Comparison of ENCODE assay signal across 18 cellular contexts in genomic region chr6:18179770-18180393, GRCh38. TPM values are rescaled to one million over a fixed set of nuclear protein-coding genes. Genes with fewer than 3 reads are reported as not detected.
A peak's percentile ranks its signal among the peaks of the same experiment; 100 is the strongest.
DNase-seq lines count a peak whose midpoint lies in the region; ATAC-seq and TF ChIP-seq lines count a peak whose summit lies in the region.
"Had no signal": no experiment of that assay in that cellular context is flagged by ENCODE, and none has a peak within 500 bp of the region (broad histone marks: within the 10 kb centered on the region; RNA-seq: fewer than 3 reads in every experiment).

No MANE protein-coding gene starts in this region.

- no peak overlapping the region for H3K4me3 Mint-ChIP-seq in nephron progenitor cell
- H3K4me3 Mint-ChIP-seq: activated naive CD4-positive, alpha-beta T cell treated with anti-CD3 and anti-CD28 coated beads, Interleukin-2, amount 10 ng/mL, durations not matched to agents 7 days and 5 days; CD8-positive, alpha-beta memory T cell; nephron had no signal

- TF ChIP-seq CTCF in OCI-LY3 (IDR thresholded peaks at IDR 0.05; ENCODE audit: low read depth, low read length): no peak
- no peak for TF ChIP-seq CTCF in nephron progenitor cell (IDR thresholded peaks at IDR 0.05)

- H3K79me2 ChIP-seq in OCI-LY3 (ENCODE audit: low read length): no peaks in the 10 kb centered on the region

- H4K20me1 ChIP-seq in OCI-LY3 (ENCODE audit: insufficient read depth, low read length): no peaks in the 10 kb centered on the region

- peak; percentile 77 for DNase-seq in CD1c-positive myeloid dendritic cell (ENCODE audit: extremely low spot score)
- DNase-seq in cardiac septum (ENCODE audit: low spot score): peak; percentile 78
- DNase-seq in nephron progenitor cell: no peak
- no peak for DNase-seq in islet precursor cell
- DNase-seq in NK-92 treated with Interleukin-12 subunit alpha and Interleukin-12 subunit beta, amount 100 ng/mL, for 24 hours (lab: John Stamatoyannopoulos, UW): no peak
- DNase-seq: activated CD4-positive, alpha-beta T cell treated with anti-CD3 and anti-CD28 coated beads, Interleukin-2, amount 50 U/mL, for 1 hour; activated naive CD4-positive, alpha-beta T cell treated with anti-CD3 and anti-CD28 coated beads, Interleukin-2, amount 10 ng/mL, durations not matched to agents 7 days and 5 days; activated T-cell treated with anti-CD3 and anti-CD28 coated beads for 4 hours; CD8-positive, alpha-beta memory T cell; DND-41; foreskin keratinocyte; HCEC 1CT; NCI-H1417 treated with DMSO at 0.1 percent for 48 hours; SHP77 treated with DMSO at 0.1 percent for 48 hours had no signal

- H3K36me3 ChIP-seq in OCI-LY3 (replicated peaks; ENCODE audit: low read depth, low read length): peaks cover 3% of the 10 kb centered on the region

- H2AFZ ChIP-seq in OCI-LY3 (ENCODE audit: low read depth, low read length): no peak overlapping the region

- peaks cover 18% of the 10 kb centered on the region for H3K4me1 ChIP-seq in OCI-LY3 (ENCODE audit: low read length)
- H3K4me1 ChIP-seq: foreskin keratinocyte had no signal

- H3K27ac ChIP-seq in OCI-LY3 (ENCODE audit: low read length): no peak overlapping the region; the same call in 1 of the 2 replicates
- H3K27ac ChIP-seq: foreskin keratinocyte had no signal

- H3K27me3 Mint-ChIP-seq in nephron progenitor cell (ENCODE audit: low read depth, poor library complexity): peaks cover 4% of the 10 kb centered on the region
- H3K27me3 Mint-ChIP-seq: activated naive CD4-positive, alpha-beta T cell treated with anti-CD3 and anti-CD28 coated beads, Interleukin-2, amount 10 ng/mL, durations not matched to agents 7 days and 5 days had no signal

- intact Hi-C loops in cardiac septum (cut with DNase I): no loop called here

- H3K27ac Mint-ChIP-seq in nephron progenitor cell: peak overlapping the region; percentile 26
- H3K27ac Mint-ChIP-seq: activated naive CD4-positive, alpha-beta T cell treated with anti-CD3 and anti-CD28 coated beads, Interleukin-2, amount 10 ng/mL, durations not matched to agents 7 days and 5 days; nephron had no signal

- H3K27me3 ChIP-seq in OCI-LY3 (ENCODE audit: low read depth, low read length): no peaks in the 10 kb centered on the region
- H3K27me3 ChIP-seq: foreskin keratinocyte had no signal

- H3K4me2 ChIP-seq in OCI-LY3 (ENCODE audit: low read length): peak overlapping the region; percentile 55

- H3K9me3 Mint-ChIP-seq in nephron progenitor cell: peaks cover 25% of the 10 kb centered on the region
- H3K9me3 Mint-ChIP-seq: activated naive CD4-positive, alpha-beta T cell treated with anti-CD3 and anti-CD28 coated beads, Interleukin-2, amount 10 ng/mL, durations not matched to agents 7 days and 5 days; CD8-positive, alpha-beta memory T cell had no signal

- ATAC-seq in HG03442 (IDR thresholded peaks at IDR 0.05; ENCODE audit: unreplicated experiment): no peak
- ATAC-seq in HG02763 (IDR thresholded peaks at IDR 0.05; ENCODE audit: unreplicated experiment): no peak
- ATAC-seq: foreskin keratinocyte had no signal

- peaks cover 68% of the 10 kb centered on the region for H3K36me3 Mint-ChIP-seq in nephron progenitor cell (ENCODE audit: low read depth)

- H3K4me1 Mint-ChIP-seq in nephron progenitor cell: peaks cover 6% of the 10 kb centered on the region

- no peak overlapping the region for H3K9ac ChIP-seq in OCI-LY3 (ENCODE audit: low read length)

- H3K4me3 ChIP-seq in OCI-LY3 (ENCODE audit: low read length): 0 out of 2 replicates have a peak overlapping the region, but pooled peaks have one; percentile 32

- no peaks in the 10 kb centered on the region for H3K9me3 ChIP-seq in OCI-LY3 (ENCODE audit: insufficient read depth, low read length)

RNA-seq across cellular contexts. Expression of gene KDM1B, which starts 24.7 kb away (rescaled TPM):
- 13.8 TPM for total RNA-seq in cardiac septum

RNA-seq across cellular contexts. Expression of gene TPMT, which starts 25.0 kb away (rescaled TPM):
- 9.7 TPM for total RNA-seq in cardiac septum

RNA-seq across cellular contexts. Expression of gene NHLRC1, which starts 57.4 kb away (rescaled TPM):
- 1.6 TPM for total RNA-seq in cardiac septum

Comparison
In these comparisons a context has a peak if more than half of its experiments do, and no peak if none do; other contexts are left out.
1. DNase-seq: peak in CD1c-positive myeloid dendritic cell (single experiment) and cardiac septum (single experiment); none in nephron progenitor cell (single experiment), islet precursor cell (single experiment) and NK-92 treated with Interleukin-12 subunit alpha and Interleukin-12 subunit beta, amount 100 ng/mL, for 24 hours (single experiment).